Comparison of ENCODE assay signal across 18 cellular contexts in genomic region chr6:128271527-128271926, GRCh38.
"Had no signal": no experiment of that assay in that cellular context is flagged by ENCODE, and none has a peak within 500 bp of the region (broad histone marks: within the 10 kb centered on the region; RNA-seq: fewer than 3 reads in every experiment).

No MANE protein-coding gene starts in this region.

- H3K9me3 ChIP-seq: adrenal gland, lower lobe of right lung, mucosa of descending colon, sigmoid colon, upper lobe of left lung had no signal

- H3K79me2 ChIP-seq: parathyroid adenoma had no signal

- H3K36me3 ChIP-seq: adrenal gland, lower lobe of right lung, sigmoid colon, upper lobe of left lung had no signal

- H3K4me1 ChIP-seq: lower lobe of right lung, parathyroid adenoma had no signal

- H3K27ac ChIP-seq: adrenal gland, coronary artery, lower lobe of right lung, parathyroid adenoma, sigmoid colon, upper lobe of left lung had no signal

- H2AFZ ChIP-seq: parathyroid adenoma had no signal

- H3K9ac ChIP-seq: parathyroid adenoma had no signal

- H3K27me3 ChIP-seq: adrenal gland, sigmoid colon, upper lobe of left lung had no signal

- ATAC-seq: activated naive CD4-positive, alpha-beta T cell treated with anti-CD3 and anti-CD28 coated beads, Interleukin-2, amount 50 U/mL, for 72 hours; activated T-helper 17 cell treated with anti-CD3 and anti-CD28 coated beads, Interleukin-2, amount 50 U/mL, for 72 hours; left lobe of liver; lower lobe of right lung; mucosa of descending colon; WTC11 had no signal

- DNase-seq: activated T-cell treated with anti-CD3 and anti-CD28 coated beads, Interleukin-2, amount 50 U/mL, for 24 hours; adrenal gland; foreskin melanocyte; lower lobe of right lung; mucosa of descending colon; nephron progenitor cell; sigmoid colon; stimulated activated CD4-positive, alpha-beta T cell treated with anti-CD3 and anti-CD28 coated beads, Interleukin-4, amount 100 ng/mL, for 1 hour; stimulated activated naive CD4-positive, alpha-beta T cell treated with Interleukin-2 at 50 U/mL for 16 hours; T-helper 1 cell; T-helper 9 cell; upper lobe of left lung had no signal

- H3K4me3 ChIP-seq: adrenal gland, coronary artery, lower lobe of right lung, mucosa of descending colon, sigmoid colon, upper lobe of left lung had no signal
